10 cellular contexts compared by ENCODE assay signal in the genomic region with DNA sequence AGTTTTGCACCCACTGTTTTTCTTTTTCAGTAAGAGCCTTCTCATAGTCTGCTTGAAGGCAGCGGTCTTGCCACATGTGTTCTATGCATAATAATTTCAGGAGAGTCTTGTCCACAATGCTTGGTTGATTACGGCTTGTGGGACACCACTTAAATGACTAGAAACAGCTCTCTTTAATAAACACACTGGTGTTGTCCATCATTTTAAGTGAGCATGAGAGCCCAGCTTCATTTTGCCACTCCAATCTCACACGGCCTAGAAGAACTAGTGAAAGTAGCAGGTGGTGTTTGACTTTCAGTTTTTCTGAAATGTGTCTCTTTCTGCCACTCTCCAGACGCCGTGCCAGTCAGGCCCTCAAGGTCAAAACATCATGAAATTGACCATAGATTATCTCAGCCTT.
DNase-seq lines count a peak whose midpoint lies in the region; ATAC-seq and TF ChIP-seq lines count a peak whose summit lies in the region.
"Had no signal": no experiment of that assay in that cellular context is flagged by ENCODE, and none has a peak within 500 bp of the region (broad histone marks: within the 10 kb centered on the region; RNA-seq: fewer than 3 reads in every experiment).

No MANE protein-coding gene starts in this region.

- 73% methylated on average over 5 of the region's 5 CpGs for WGBS in SK-N-SH (ENCODE audit: low lambda C conversion rate)

- ATAC-seq in activated T-cell treated with anti-CD3 and anti-CD28 coated beads, Interleukin-2, amount 50 U/mL, for 72 hours (replicated peaks in 1 of 2) = peak; percentile 27 to 67
- ATAC-seq in HG02840 (IDR thresholded peaks at IDR 0.05; ENCODE audit: low FRiP score, unreplicated experiment) = peak; percentile 65
- ATAC-seq: activated CD4-positive, alpha-beta T cell treated with anti-CD3 and anti-CD28 coated beads for 36 hours had no signal

- H3K79me2 ChIP-seq in KMS-11 (ENCODE audit: insufficient read depth, low read depth) (no peaks in the 10 kb centered on the region), SK-N-SH (ENCODE audit: insufficient read depth) (peaks cover 35% of the 10 kb centered on the region)

- H3K27ac Mint-ChIP-seq in activated T-cell treated with anti-CD3 and anti-CD28 coated beads, Interleukin-2, amount 50 U/mL, for 72 hours = peak overlapping the region; percentile 50
- H3K27ac Mint-ChIP-seq in nephron progenitor cell = no peak overlapping the region

- peak overlapping the region in 1 of 2 donors; percentile 52 for H3K4me3 Mint-ChIP-seq in activated T-cell treated with anti-CD3 and anti-CD28 coated beads, Interleukin-2, amount 50 U/mL, for 72 hours
- no peak overlapping the region for H3K4me3 Mint-ChIP-seq in nephron progenitor cell
- H3K4me3 Mint-ChIP-seq: activated CD4-positive, alpha-beta T cell treated with anti-CD3 and anti-CD28 coated beads for 36 hours had no signal

- H3K36me3 ChIP-seq in KMS-11 (ENCODE audit: insufficient read depth) = no peaks in the 10 kb centered on the region
- H3K36me3 ChIP-seq in SK-N-SH (replicated peaks in 1 of 2; ENCODE audit: control insufficient read depth in 1 of 2, insufficient read depth in 2 of 2, low read length in 1 of 2) = peaks cover 0 to 20% of the 10 kb centered on the region in 2 experiments

- H3K27me3 Mint-ChIP-seq in activated T-cell treated with anti-CD3 and anti-CD28 coated beads, Interleukin-2, amount 50 U/mL, for 72 hours (ENCODE audit: low read depth) = no peaks in the 10 kb centered on the region
- no peaks in the 10 kb centered on the region for H3K27me3 Mint-ChIP-seq in nephron progenitor cell (ENCODE audit: low read depth, poor library complexity)
- H3K27me3 Mint-ChIP-seq: activated CD4-positive, alpha-beta T cell treated with anti-CD3 and anti-CD28 coated beads for 36 hours had no signal

- no peak for TF ChIP-seq RAD21 in SK-N-SH (IDR thresholded peaks at IDR 0.05; ENCODE audit: low read length)

- H3K9me2 ChIP-seq in SK-N-SH = no peaks in the 10 kb centered on the region

- no peak overlapping the region for H3K27ac ChIP-seq in KMS-11
- no peak overlapping the region for H3K27ac ChIP-seq in SK-N-SH (ENCODE audit: low read depth in 2 of 2, low read length in 1 of 2)

- CTCF ChIA-PET in SK-N-SH (lab: Yijun Ruan, JAX) = no interaction called here

- H3K9me3 ChIP-seq in SK-N-SH = no peaks in the 10 kb centered on the region

- POLR2A ChIA-PET in SK-N-SH (lab: Yijun Ruan, JAX) = no interaction called here

- H2AFZ ChIP-seq in KMS-11 (ENCODE audit: low read depth) (no peak overlapping the region), SK-N-SH (ENCODE audit: low read depth) (no peak overlapping the region)

- H3K4me1 ChIP-seq in KMS-11 (ENCODE audit: low read depth, poor library complexity, severe bottlenecking) = peaks cover 27% of the 10 kb centered on the region
- H3K4me1 ChIP-seq in SK-N-SH (ENCODE audit: control insufficient read depth in 1 of 2, insufficient read depth in 2 of 2, low read depth in 1 of 2, low read length in 1 of 2) = peaks cover 0 to 7% of the 10 kb centered on the region in 2 experiments; a peak in 1 of 4 replicates

- no peaks in the 10 kb centered on the region for H3F3A ChIP-seq in SK-N-SH (replicated peaks; ENCODE audit: insufficient read depth)

- peak in 1 of 2 donors; percentile 1 for DNase-seq in activated T-cell treated with anti-CD3 and anti-CD28 coated beads, Interleukin-2, amount 50 U/mL, for 72 hours
- DNase-seq in activated T-cell treated with anti-CD3 and anti-CD28 coated beads, Interleukin-2, amount 50 U/mL, for 48 hours = no peak
- DNase-seq in SK-N-SH (no peak), amygdala (lab: John Stamatoyannopoulos, UW) (no peak), NCI-H2196 treated with DMSO at 0.1 percent for 48 hours (lab: John Stamatoyannopoulos, UW; ENCODE audit: unreplicated experiment) (no peak), nephron progenitor cell (no peak)
- DNase-seq: activated CD4-positive, alpha-beta T cell treated with anti-CD3 and anti-CD28 coated beads for 36 hours; IMR-90 had no signal

- no peak for TF ChIP-seq EP300 in SK-N-SH (IDR thresholded peaks at IDR 0.05; ENCODE audit: borderline replicate concordance in 1 of 2, low read depth in 1 of 2, low read length in 1 of 2)

- peaks cover 25% of the 10 kb centered on the region for H3K27me3 ChIP-seq in KMS-11 (ENCODE audit: insufficient read depth, low read depth)
- H3K27me3 ChIP-seq in SK-N-SH (ENCODE audit: insufficient read depth) = no peaks in the 10 kb centered on the region

- H4K20me1 ChIP-seq in KMS-11 (ENCODE audit: insufficient read depth) (no peaks in the 10 kb centered on the region), SK-N-SH (ENCODE audit: insufficient read depth) (no peaks in the 10 kb centered on the region)

- no peak overlapping the region for H3K4me3 ChIP-seq in KMS-11 (IDR thresholded peaks at IDR 0.05; ENCODE audit: insufficient read depth, low read depth, low read length)
- H3K4me3 ChIP-seq in SK-N-SH (ENCODE audit: low read depth in 2 of 2, low read length in 1 of 2) = no peak overlapping the region

- H3K36me3 Mint-ChIP-seq in activated T-cell treated with anti-CD3 and anti-CD28 coated beads, Interleukin-2, amount 50 U/mL, for 72 hours (ENCODE audit: insufficient read depth in 2 of 2) = peaks cover 0 to 4% of the 10 kb centered on the region in 2 donors
- H3K36me3 Mint-ChIP-seq in nephron progenitor cell (ENCODE audit: low read depth) = peaks cover 28% of the 10 kb centered on the region

- TF ChIP-seq CTCF in KMS-11 (conservative IDR thresholded peaks at IDR 0.05; ENCODE audit: low read depth, low read length) (no peak), SK-N-SH (IDR thresholded peaks at IDR 0.05) (no peak), nephron progenitor cell (IDR thresholded peaks at IDR 0.05) (no peak)

- H3K9ac ChIP-seq in KMS-11 (no peak overlapping the region), SK-N-SH (no peak overlapping the region)

- H3K4me2 ChIP-seq in KMS-11 (peak overlapping the region; percentile 56), SK-N-SH (no peak overlapping the region)

- peaks cover 0 to 2% of the 10 kb centered on the region in 2 donors for H3K9me3 Mint-ChIP-seq in activated T-cell treated with anti-CD3 and anti-CD28 coated beads, Interleukin-2, amount 50 U/mL, for 72 hours
- peaks cover 5% of the 10 kb centered on the region for H3K9me3 Mint-ChIP-seq in nephron progenitor cell

- peaks cover 16% of the 10 kb centered on the region for H3K4me1 Mint-ChIP-seq in activated T-cell treated with anti-CD3 and anti-CD28 coated beads, Interleukin-2, amount 50 U/mL, for 72 hours (ENCODE audit: low read depth)
- H3K4me1 Mint-ChIP-seq in nephron progenitor cell = peaks cover under 1% of the 10 kb centered on the region

TF ChIP-seq in SK-N-SH, 30 proteins besides CTCF, POLR2A, EP300 and RAD21:
- TF ChIP-seq SIN3A (IDR thresholded peaks at IDR 0.05; ENCODE audit: borderline replicate concordance, low read depth, low read length) = no peak
